ENCODE assay signal across 2 cellular contexts in the genomic region with DNA sequence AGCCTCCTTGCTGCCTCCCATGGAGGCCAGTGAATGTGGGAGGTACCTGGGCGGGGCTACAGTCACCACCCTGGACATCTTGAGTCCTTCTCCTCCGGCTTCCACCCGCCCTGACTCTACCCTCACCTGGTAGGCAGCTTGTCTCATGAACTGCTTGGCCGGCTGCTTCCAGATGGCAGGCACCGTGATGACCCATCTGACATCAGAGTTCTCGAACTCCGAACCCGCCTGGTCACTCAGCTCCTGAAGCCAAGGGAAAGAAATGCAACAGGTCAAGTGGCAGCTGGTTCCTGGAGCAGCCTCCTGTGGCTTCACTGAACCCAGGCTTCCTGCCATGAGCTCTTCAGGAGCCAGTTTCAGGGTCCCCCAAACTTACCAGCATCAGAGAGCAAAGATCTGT.
TF ChIP-seq lines count a peak whose summit lies in the region.

No MANE protein-coding gene starts in this region.

TF ChIP-seq in H1, 55 proteins besides CTCF, POLR2A, EP300 and RAD21:
- TF ChIP-seq CHD1 (IDR thresholded peaks at IDR 0.05; ENCODE audit: low read depth, low read length): no peak
- TF ChIP-seq ASH2L (IDR thresholded peaks at IDR 0.05; ENCODE audit: low read length): no peak
- TF ChIP-seq CHD2 (IDR thresholded peaks at IDR 0.05; ENCODE audit: low read length): no peak
- no peak for TF ChIP-seq NRF1 (IDR thresholded peaks at IDR 0.05; ENCODE audit: low read depth, low read length)
- no peak for TF ChIP-seq EZH2 (IDR thresholded peaks at IDR 0.05; ENCODE audit: low read depth, low read length, severe bottlenecking)

TF ChIP-seq in GM23338, 12 proteins besides CTCF, POLR2A, EP300 and RAD21:
- no peak for TF ChIP-seq EZH2phosphoT487 (IDR thresholded peaks at IDR 0.05; ENCODE audit: unreplicated experiment)
- TF ChIP-seq, protein P1, sequence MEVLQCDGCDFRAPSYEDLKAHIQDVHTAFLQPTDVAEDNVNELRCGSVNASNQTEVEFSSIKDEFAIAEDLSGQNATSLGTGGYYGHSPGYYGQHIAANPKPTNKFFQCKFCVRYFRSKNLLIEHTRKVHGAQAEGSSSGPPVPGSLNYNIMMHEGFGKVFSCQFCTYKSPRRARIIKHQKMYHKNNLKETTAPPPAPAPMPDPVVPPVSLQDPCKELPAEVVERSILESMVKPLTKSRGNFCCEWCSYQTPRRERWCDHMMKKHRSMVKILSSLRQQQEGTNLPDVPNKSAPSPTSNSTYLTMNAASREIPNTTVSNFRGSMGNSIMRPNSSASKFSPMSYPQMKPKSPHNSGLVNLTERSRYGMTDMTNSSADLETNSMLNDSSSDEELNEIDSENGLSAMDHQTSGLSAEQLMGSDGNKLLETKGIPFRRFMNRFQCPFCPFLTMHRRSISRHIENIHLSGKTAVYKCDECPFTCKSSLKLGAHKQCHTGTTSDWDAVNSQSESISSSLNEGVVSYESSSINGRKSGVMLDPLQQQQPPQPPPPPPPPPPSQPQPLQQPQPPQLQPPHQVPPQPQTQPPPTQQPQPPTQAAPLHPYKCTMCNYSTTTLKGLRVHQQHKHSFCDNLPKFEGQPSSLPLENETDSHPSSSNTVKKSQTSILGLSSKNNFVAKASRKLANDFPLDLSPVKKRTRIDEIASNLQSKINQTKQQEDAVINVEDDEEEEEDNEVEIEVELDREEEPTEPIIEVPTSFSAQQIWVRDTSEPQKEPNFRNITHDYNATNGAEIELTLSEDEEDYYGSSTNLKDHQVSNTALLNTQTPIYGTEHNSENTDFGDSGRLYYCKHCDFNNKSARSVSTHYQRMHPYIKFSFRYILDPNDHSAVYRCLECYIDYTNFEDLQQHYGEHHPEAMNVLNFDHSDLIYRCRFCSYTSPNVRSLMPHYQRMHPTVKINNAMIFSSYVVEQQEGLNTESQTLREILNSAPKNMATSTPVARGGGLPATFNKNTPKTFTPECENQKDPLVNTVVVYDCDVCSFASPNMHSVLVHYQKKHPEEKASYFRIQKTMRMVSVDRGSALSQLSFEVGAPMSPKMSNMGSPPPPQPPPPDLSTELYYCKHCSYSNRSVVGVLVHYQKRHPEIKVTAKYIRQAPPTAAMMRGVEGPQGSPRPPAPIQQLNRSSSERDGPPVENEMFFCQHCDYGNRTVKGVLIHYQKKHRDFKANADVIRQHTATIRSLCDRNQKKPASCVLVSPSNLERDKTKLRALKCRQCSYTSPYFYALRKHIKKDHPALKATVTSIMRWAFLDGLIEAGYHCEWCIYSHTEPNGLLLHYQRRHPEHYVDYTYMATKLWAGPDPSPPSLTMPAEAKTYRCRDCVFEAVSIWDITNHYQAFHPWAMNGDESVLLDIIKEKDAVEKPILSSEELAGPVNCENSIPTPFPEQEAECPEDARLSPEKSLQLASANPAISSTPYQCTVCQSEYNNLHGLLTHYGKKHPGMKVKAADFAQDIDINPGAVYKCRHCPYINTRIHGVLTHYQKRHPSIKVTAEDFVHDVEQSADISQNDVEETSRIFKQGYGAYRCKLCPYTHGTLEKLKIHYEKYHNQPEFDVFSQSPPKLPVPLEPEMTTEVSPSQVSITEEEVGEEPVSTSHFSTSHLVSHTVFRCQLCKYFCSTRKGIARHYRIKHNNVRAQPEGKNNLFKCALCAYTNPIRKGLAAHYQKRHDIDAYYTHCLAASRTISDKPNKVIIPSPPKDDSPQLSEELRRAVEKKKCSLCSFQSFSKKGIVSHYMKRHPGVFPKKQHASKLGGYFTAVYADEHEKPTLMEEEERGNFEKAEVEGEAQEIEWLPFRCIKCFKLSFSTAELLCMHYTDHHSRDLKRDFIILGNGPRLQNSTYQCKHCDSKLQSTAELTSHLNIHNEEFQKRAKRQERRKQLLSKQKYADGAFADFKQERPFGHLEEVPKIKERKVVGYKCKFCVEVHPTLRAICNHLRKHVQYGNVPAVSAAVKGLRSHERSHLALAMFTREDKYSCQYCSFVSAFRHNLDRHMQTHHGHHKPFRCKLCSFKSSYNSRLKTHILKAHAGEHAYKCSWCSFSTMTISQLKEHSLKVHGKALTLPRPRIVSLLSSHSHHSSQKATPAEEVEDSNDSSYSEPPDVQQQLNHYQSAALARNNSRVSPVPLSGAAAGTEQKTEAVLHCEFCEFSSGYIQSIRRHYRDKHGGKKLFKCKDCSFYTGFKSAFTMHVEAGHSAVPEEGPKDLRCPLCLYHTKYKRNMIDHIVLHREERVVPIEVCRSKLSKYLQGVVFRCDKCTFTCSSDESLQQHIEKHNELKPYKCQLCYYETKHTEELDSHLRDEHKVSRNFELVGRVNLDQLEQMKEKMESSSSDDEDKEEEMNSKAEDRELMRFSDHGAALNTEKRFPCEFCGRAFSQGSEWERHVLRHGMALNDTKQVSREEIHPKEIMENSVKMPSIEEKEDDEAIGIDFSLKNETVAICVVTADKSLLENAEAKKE (CRISPR knock-in tag; IDR thresholded peaks at IDR 0.05): no peak
- TF ChIP-seq EZH2 (IDR thresholded peaks at IDR 0.05; ENCODE audit: low read depth, unreplicated experiment): no peak
- TF ChIP-seq, protein P2, sequence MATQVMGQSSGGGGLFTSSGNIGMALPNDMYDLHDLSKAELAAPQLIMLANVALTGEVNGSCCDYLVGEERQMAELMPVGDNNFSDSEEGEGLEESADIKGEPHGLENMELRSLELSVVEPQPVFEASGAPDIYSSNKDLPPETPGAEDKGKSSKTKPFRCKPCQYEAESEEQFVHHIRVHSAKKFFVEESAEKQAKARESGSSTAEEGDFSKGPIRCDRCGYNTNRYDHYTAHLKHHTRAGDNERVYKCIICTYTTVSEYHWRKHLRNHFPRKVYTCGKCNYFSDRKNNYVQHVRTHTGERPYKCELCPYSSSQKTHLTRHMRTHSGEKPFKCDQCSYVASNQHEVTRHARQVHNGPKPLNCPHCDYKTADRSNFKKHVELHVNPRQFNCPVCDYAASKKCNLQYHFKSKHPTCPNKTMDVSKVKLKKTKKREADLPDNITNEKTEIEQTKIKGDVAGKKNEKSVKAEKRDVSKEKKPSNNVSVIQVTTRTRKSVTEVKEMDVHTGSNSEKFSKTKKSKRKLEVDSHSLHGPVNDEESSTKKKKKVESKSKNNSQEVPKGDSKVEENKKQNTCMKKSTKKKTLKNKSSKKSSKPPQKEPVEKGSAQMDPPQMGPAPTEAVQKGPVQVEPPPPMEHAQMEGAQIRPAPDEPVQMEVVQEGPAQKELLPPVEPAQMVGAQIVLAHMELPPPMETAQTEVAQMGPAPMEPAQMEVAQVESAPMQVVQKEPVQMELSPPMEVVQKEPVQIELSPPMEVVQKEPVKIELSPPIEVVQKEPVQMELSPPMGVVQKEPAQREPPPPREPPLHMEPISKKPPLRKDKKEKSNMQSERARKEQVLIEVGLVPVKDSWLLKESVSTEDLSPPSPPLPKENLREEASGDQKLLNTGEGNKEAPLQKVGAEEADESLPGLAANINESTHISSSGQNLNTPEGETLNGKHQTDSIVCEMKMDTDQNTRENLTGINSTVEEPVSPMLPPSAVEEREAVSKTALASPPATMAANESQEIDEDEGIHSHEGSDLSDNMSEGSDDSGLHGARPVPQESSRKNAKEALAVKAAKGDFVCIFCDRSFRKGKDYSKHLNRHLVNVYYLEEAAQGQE (IDR thresholded peaks at IDR 0.05; ENCODE audit: unreplicated experiment): no peak
- no peak for TF ChIP-seq CREB1 (CRISPR knock-in tag; IDR thresholded peaks at IDR 0.05; ENCODE audit: low read depth)
- no peak for TF ChIP-seq JUNB (IDR thresholded peaks at IDR 0.05; ENCODE audit: unreplicated experiment)
- no peak for TF ChIP-seq ZNF331 (CRISPR knock-in tag; IDR thresholded peaks at IDR 0.05; ENCODE audit: low read depth)
- TF ChIP-seq POLR2AphosphoS5 (IDR thresholded peaks at IDR 0.05; ENCODE audit: low read depth): no peak
- no peak for TF ChIP-seq NANOG (IDR thresholded peaks at IDR 0.05; ENCODE audit: borderline replicate concordance)
